1 cellular context compared by ENCODE assay signal in genomic region chr6:162489406-162489976, GRCh38.
TF ChIP-seq lines count a peak whose summit lies in the region.

No MANE protein-coding gene starts in this region.

TF ChIP-seq in liver, 16 proteins besides CTCF, POLR2A, EP300 and RAD21 (continued from another document):
- peak; percentile 35 for TF ChIP-seq REST (IDR thresholded peaks at IDR 0.05)
- peak; percentile 88 for TF ChIP-seq YY1 (IDR thresholded peaks at IDR 0.05)
- peak; percentile 90 to 95 for TF ChIP-seq HNF4A (conservative IDR thresholded peaks at IDR 0.05)
- peak; percentile 57 for TF ChIP-seq MAX (IDR thresholded peaks at IDR 0.05)
- TF ChIP-seq GABPA (IDR thresholded peaks at IDR 0.05 in 1 of 2, conservative IDR thresholded peaks at IDR 0.05 in 1 of 2): no peak
- peak in 1 of 2 donors; percentile 62 for TF ChIP-seq RXRA (IDR thresholded peaks at IDR 0.05)
- TF ChIP-seq NR2F2 (IDR thresholded peaks at IDR 0.05): no peak
